In genomic region chr4:76377922-76378321, GRCh38 we compare ENCODE assay signal across 7 cellular contexts. TPM values are rescaled to one million over a fixed set of nuclear protein-coding genes. Genes with fewer than 3 reads are reported as not detected.
DNase-seq lines count a peak whose midpoint lies in the region; ATAC-seq lines count a peak whose summit lies in the region.

No MANE protein-coding gene starts in this region.

- ATAC-seq in GM18868 (IDR thresholded peaks at IDR 0.05; ENCODE audit: unreplicated experiment) = no peak

- DNase-seq in GDM1 (lab: John Stamatoyannopoulos, UW) (peak; percentile 1), LHCN-M2 (ENCODE audit: low read depth) (peak; percentile 31), activated T-cell treated with anti-CD3 and anti-CD28 coated beads for 48 hours (ENCODE audit: low read depth) (peak; percentile 28), iPS-NIHi7 (ENCODE audit: extremely low spot score) (peak; percentile 62), GM19240 (ENCODE audit: insufficient read length, low spot score) (no peak)
- peak; percentile 1 to 4 for DNase-seq in stimulated activated CD8-positive, alpha-beta memory T cell treated with anti-CD3 and anti-CD28 coated beads, Interleukin-2, amount 100 ng/mL, for 1 hour (ENCODE audit: low read depth in 2 of 2)

RNA-seq across cellular contexts. Expression of gene CCDC158, which starts 43.0 kb away (rescaled TPM):
- total RNA-seq in LHCN-M2 (2014; rRNA removed) = not detected in 2 replicates
- 0.02 TPM for polyA plus RNA-seq in LHCN-M2 (2012)

RNA-seq across cellular contexts. Expression of gene SHROOM3, which starts 57.1 kb away (rescaled TPM):
- total RNA-seq in LHCN-M2 (2014; rRNA removed) = 0.38 and 0.46 TPM in 2 replicates
- 0.97 TPM for polyA plus RNA-seq in LHCN-M2 (2012)
